In the genomic region with DNA sequence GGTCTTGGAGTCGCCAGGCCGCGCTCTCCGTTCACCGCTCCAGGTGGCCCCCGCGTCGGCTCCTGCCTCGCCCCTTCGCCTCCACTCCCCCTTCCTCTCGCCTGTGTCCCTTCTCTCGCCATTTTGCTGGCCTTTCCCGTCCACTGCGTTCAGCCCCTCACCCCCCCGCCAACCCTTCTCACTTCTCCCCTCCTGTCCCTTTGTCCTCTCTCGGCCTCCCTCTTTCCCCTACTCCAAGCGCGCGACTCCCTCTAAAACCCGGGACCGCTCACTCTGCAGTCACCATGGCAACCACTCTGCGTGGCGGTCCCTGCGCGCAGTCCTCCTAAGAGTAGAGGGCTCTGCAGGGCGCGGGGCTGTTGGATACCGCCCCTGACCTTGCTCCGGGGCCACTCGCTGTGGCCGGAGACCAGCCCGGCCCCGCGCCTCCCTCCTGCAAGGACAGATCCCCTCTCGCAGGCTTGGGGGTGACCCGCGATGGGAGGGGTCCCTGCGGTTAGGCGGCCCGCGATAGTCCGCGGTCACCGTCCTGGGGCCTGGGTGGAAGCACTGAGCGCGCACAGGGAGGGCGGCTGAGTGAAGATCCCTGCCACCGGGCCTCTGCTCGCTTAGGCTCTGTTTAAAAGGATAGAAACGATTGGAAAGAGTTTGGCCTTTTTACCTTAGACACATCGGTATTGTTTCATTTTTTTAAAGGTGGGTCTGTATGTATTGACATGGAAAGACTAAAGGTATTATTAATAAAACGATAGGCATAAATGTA, we compare ENCODE assay signal across 7 cellular contexts. TPM values are rescaled to one million over a fixed set of nuclear protein-coding genes. Genes with fewer than 3 reads are reported as not detected.
A peak's percentile ranks its signal among the peaks of the same experiment; 100 is the strongest.
DNase-seq lines count a peak whose midpoint lies in the region; ATAC-seq and TF ChIP-seq lines count a peak whose summit lies in the region.

No MANE protein-coding gene starts in this region.

- H3K4me2 ChIP-seq in GM23248 (ENCODE audit: unreplicated experiment), result peak overlapping the region; percentile 99
- peak overlapping the region; percentile 88 for H3K4me2 ChIP-seq in neural progenitor cell

- H3K36me3 ChIP-seq in GM23248 (ENCODE audit: low read depth) (no peaks in the 10 kb centered on the region), neural progenitor cell (peaks cover 5% of the 10 kb centered on the region)

- WGBS in GM23248 (ENCODE audit: low coverage in 1 of 2, low lambda C conversion rate in 2 of 2, missing lambda C conversion rate in 2 of 2), 2 experiments, result 2 to 3% methylated on average over 30 to 52 of the region's 52 CpGs

- peaks cover 11% of the 10 kb centered on the region for H3K4me1 Mint-ChIP-seq in activated T-cell treated with anti-CD3 and anti-CD28 coated beads, Interleukin-2, amount 50 U/mL, for 72 hours (ENCODE audit: low read depth)
- peaks cover 37% of the 10 kb centered on the region for H3K4me1 Mint-ChIP-seq in neural progenitor cell

- no peaks in the 10 kb centered on the region for H4K20me1 ChIP-seq in GM23248 (ENCODE audit: insufficient read depth)
- peaks cover 31% of the 10 kb centered on the region for H4K20me1 ChIP-seq in neural progenitor cell (ENCODE audit: low read depth)

- H3K4me1 ChIP-seq in GM23248 (ENCODE audit: insufficient read depth) (peaks cover 5% of the 10 kb centered on the region; the same call in 1 of the 2 replicates), neural progenitor cell (peaks cover 8% of the 10 kb centered on the region)

- peak overlapping the region; percentile 86 for H3K4me3 ChIP-seq in GM23248
- H3K4me3 ChIP-seq in fibroblast of villous mesenchyme (ENCODE audit: low read depth, low read length), result peak overlapping the region; percentile 93
- peak overlapping the region; percentile 72 for H3K4me3 ChIP-seq in neural progenitor cell

- H3K9me3 Mint-ChIP-seq in activated T-cell treated with anti-CD3 and anti-CD28 coated beads, Interleukin-2, amount 50 U/mL, for 72 hours, result no peaks in the 10 kb centered on the region
- H3K9me3 Mint-ChIP-seq in neural progenitor cell, result no peaks in the 10 kb centered on the region

- in situ Hi-C loops in GM23248 (cut with MboI), result no loop called here

- ATAC-seq in activated T-cell treated with anti-CD3 and anti-CD28 coated beads, Interleukin-2, amount 50 U/mL, for 72 hours (replicated peaks in 1 of 2), result peak; percentile 39 to 41
- no peak for ATAC-seq in HG03432 (IDR thresholded peaks at IDR 0.05; ENCODE audit: unreplicated experiment)
- ATAC-seq in GM18909 (IDR thresholded peaks at IDR 0.05; ENCODE audit: poor library complexity, unreplicated experiment), result no peak

- no peaks in the 10 kb centered on the region for H3K9me2 ChIP-seq in GM23248 (ENCODE audit: insufficient read depth)

- H3K36me3 Mint-ChIP-seq in activated T-cell treated with anti-CD3 and anti-CD28 coated beads, Interleukin-2, amount 50 U/mL, for 72 hours (ENCODE audit: insufficient read depth in 2 of 2), result peaks cover 0 to 2% of the 10 kb centered on the region in 2 donors
- H3K36me3 Mint-ChIP-seq in neural progenitor cell, result peaks cover 21% of the 10 kb centered on the region

- peaks cover 33% of the 10 kb centered on the region for H3K27me3 Mint-ChIP-seq in activated T-cell treated with anti-CD3 and anti-CD28 coated beads, Interleukin-2, amount 50 U/mL, for 72 hours (ENCODE audit: low read depth)
- peaks cover 6% of the 10 kb centered on the region for H3K27me3 Mint-ChIP-seq in neural progenitor cell (ENCODE audit: insufficient read depth, low read depth)

- peak overlapping the region; percentile 88 to 92 for H3K4me3 Mint-ChIP-seq in activated T-cell treated with anti-CD3 and anti-CD28 coated beads, Interleukin-2, amount 50 U/mL, for 72 hours
- H3K4me3 Mint-ChIP-seq in neural progenitor cell, result peak overlapping the region; percentile 95

- peaks cover 29% of the 10 kb centered on the region for H3K79me2 ChIP-seq in GM23248 (ENCODE audit: insufficient read depth)
- peaks cover 34% of the 10 kb centered on the region for H3K79me2 ChIP-seq in neural progenitor cell (ENCODE audit: low read depth)

- peak overlapping the region; percentile 97 for H3K9ac ChIP-seq in GM23248
- peak overlapping the region; percentile 28 for H3K9ac ChIP-seq in neural progenitor cell

- H3F3A ChIP-seq in GM23248 (ENCODE audit: insufficient read depth), result peaks cover 9% of the 10 kb centered on the region
- peaks cover 23% of the 10 kb centered on the region for H3F3A ChIP-seq in neural progenitor cell (ENCODE audit: low read depth)

- H3K27me3 ChIP-seq in GM23248 (replicated peaks; ENCODE audit: insufficient read depth), result no peaks in the 10 kb centered on the region
- H3K27me3 ChIP-seq in neural progenitor cell, result peaks cover 11% of the 10 kb centered on the region

- TF ChIP-seq CTCF in fibroblast of villous mesenchyme (IDR thresholded peaks at IDR 0.05; ENCODE audit: insufficient read depth, low read depth, low read length), result no peak
- no peak for TF ChIP-seq CTCF in neural progenitor cell (IDR thresholded peaks at IDR 0.05)

- no peak overlapping the region for H3K27ac Mint-ChIP-seq in activated T-cell treated with anti-CD3 and anti-CD28 coated beads, Interleukin-2, amount 50 U/mL, for 72 hours
- peak overlapping the region; percentile 98 for H3K27ac Mint-ChIP-seq in neural progenitor cell

- H2AFZ ChIP-seq in GM23248, result peak overlapping the region; percentile 87
- peak overlapping the region; percentile 80 for H2AFZ ChIP-seq in neural progenitor cell (replicated peaks)

- H3K9me3 ChIP-seq in GM23248 (ENCODE audit: low read depth), result no peaks in the 10 kb centered on the region
- no peaks in the 10 kb centered on the region for H3K9me3 ChIP-seq in neural progenitor cell (ENCODE audit: low read depth)

- H3K27ac ChIP-seq in GM23248 (peak overlapping the region; percentile 90), neural progenitor cell (no peak overlapping the region)

- DNase-seq in GM23248 (peak; percentile 70), NCI-H345 treated with DMSO at 0.1 percent for 48 hours (lab: John Stamatoyannopoulos, UW; ENCODE audit: unreplicated experiment) (peak; percentile 31), fibroblast of villous mesenchyme (ENCODE audit: low read depth) (peak; percentile 36), neural progenitor cell (ENCODE audit: low spot score) (peak; percentile 92)
- DNase-seq in activated T-cell treated with anti-CD3 and anti-CD28 coated beads, Interleukin-2, amount 50 U/mL, for 72 hours, result peak; percentile 26 to 36

RNA-seq across cellular contexts. Expression of a gene that starts 0.5 kb away (rescaled TPM):
- 2.9 and 3.0 TPM in 2 replicates for total RNA-seq in GM23248 (2014; rRNA removed; shearing (Covaris generic))
- 2.3 and 2.4 TPM in 2 replicates for polyA plus RNA-seq in GM23248 (2016; fragmentation: Nextera tagmentation; extraction: Ambion mirVana)
- total RNA-seq in activated T-cell treated with anti-CD3 and anti-CD28 coated beads, Interleukin-2, amount 50 U/mL, for 72 hours, result 1 to 10 TPM in 1 of 2 donors, under 1 TPM in 1; 0.53 to 1.3 TPM
- 3.2 and 6.9 TPM in 2 replicates for total RNA-seq in fibroblast of villous mesenchyme
- 7.7 and 11.8 TPM in 2 replicates for total RNA-seq in neural progenitor cell (ENCODE audit: low replicate concordance)

RNA-seq across cellular contexts. Expression of a gene that starts 1.2 kb away (rescaled TPM):
- total RNA-seq in GM23248 (2014; rRNA removed; shearing (Covaris generic)), result 22.4 and 26.9 TPM in 2 replicates
- polyA plus RNA-seq in GM23248 (2016; fragmentation: Nextera tagmentation; extraction: Ambion mirVana), result 8.1 and 9.2 TPM in 2 replicates
- 10 to 100 TPM; 15.8 to 32.8 TPM for total RNA-seq in activated T-cell treated with anti-CD3 and anti-CD28 coated beads, Interleukin-2, amount 50 U/mL, for 72 hours
- total RNA-seq in fibroblast of villous mesenchyme (32.8 and 44.8 TPM in 2 replicates), neural progenitor cell (ENCODE audit: low replicate concordance) (21.2 and 34.8 TPM in 2 replicates)

Comparison
In these comparisons a context has a peak if more than half of its experiments do, and no peak if none do; other contexts are left out.
1. DNase-seq: peak in every context shown above with its lines; median percentile 92 in neural progenitor cell; 70 in GM23248; 36 in fibroblast of villous mesenchyme; 31 in NCI-H345 treated with DMSO at 0.1 percent for 48 hours; 31 in activated T-cell treated with anti-CD3 and anti-CD28 coated beads, Interleukin-2, amount 50 U/mL, for 72 hours.
2. ATAC-seq: peak in activated T-cell treated with anti-CD3 and anti-CD28 coated beads, Interleukin-2, amount 50 U/mL, for 72 hours (2 of 2); none in HG03432 (single experiment) and GM18909 (single experiment).
3. Peak in every context shown above with its lines, with median percentiles within 50 percentile points of each other: H3K4me3 ChIP-seq.